In genomic region chr3:12544652-12545472, GRCh38 we compare ENCODE assay signal across 2 cellular contexts.
TF ChIP-seq lines count a peak whose summit lies in the region.

No MANE protein-coding gene starts in this region.

TF ChIP-seq in SK-N-SH treated with all-trans-retinoic acid at 6 μM for 48 hours, 23 proteins besides CTCF, POLR2A, EP300 and RAD21 (continued from another document):
- TF ChIP-seq, protein P1, sequence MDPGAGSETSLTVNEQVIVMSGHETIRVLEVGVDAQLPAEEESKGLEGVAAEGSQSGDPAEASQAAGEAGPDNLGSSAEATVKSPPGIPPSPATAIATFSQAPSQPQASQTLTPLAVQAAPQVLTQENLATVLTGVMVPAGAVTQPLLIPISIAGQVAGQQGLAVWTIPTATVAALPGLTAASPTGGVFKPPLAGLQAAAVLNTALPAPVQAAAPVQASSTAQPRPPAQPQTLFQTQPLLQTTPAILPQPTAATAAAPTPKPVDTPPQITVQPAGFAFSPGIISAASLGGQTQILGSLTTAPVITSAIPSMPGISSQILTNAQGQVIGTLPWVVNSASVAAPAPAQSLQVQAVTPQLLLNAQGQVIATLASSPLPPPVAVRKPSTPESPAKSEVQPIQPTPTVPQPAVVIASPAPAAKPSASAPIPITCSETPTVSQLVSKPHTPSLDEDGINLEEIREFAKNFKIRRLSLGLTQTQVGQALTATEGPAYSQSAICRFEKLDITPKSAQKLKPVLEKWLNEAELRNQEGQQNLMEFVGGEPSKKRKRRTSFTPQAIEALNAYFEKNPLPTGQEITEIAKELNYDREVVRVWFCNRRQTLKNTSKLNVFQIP (CRISPR knock-in tag; IDR thresholded peaks at IDR 0.05; ENCODE audit: borderline replicate concordance, low read depth), result no peak
- TF ChIP-seq SNAI2 (CRISPR knock-in tag; IDR thresholded peaks at IDR 0.05) (no peak), CSDC2 (CRISPR knock-in tag; IDR thresholded peaks at IDR 0.05) (no peak), TSHZ2 (CRISPR knock-in tag; IDR thresholded peaks at IDR 0.05) (no peak), CSRNP3 (CRISPR knock-in tag; IDR thresholded peaks at IDR 0.05) (no peak), ZFP30 (CRISPR knock-in tag; IDR thresholded peaks at IDR 0.05) (no peak), ZC3H10 (CRISPR knock-in tag; IDR thresholded peaks at IDR 0.05) (no peak), GLIS3 (CRISPR knock-in tag; IDR thresholded peaks at IDR 0.05) (no peak), ESRRG (CRISPR knock-in tag; IDR thresholded peaks at IDR 0.05) (no peak)

TF ChIP-seq in SK-N-SH, 30 proteins besides CTCF, POLR2A, EP300 and RAD21 (continued from another document):
- no peak for TF ChIP-seq REST (IDR thresholded peaks at IDR 0.05; ENCODE audit: low read depth, low read length)
- TF ChIP-seq, protein P2, sequence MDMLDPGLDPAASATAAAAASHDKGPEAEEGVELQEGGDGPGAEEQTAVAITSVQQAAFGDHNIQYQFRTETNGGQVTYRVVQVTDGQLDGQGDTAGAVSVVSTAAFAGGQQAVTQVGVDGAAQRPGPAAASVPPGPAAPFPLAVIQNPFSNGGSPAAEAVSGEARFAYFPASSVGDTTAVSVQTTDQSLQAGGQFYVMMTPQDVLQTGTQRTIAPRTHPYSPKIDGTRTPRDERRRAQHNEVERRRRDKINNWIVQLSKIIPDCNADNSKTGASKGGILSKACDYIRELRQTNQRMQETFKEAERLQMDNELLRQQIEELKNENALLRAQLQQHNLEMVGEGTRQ (IDR thresholded peaks at IDR 0.05; ENCODE audit: borderline replicate concordance, low read depth, low read length), result no peak
- no peak for TF ChIP-seq ELF1 (IDR thresholded peaks at IDR 0.05)
- TF ChIP-seq MXI1 (IDR thresholded peaks at IDR 0.05; ENCODE audit: low read depth, low read length), result no peak
- no peak for TF ChIP-seq TEAD4 (IDR thresholded peaks at IDR 0.05; ENCODE audit: borderline replicate concordance, insufficient read depth)
- no peak for TF ChIP-seq NFIC (IDR thresholded peaks at IDR 0.05; ENCODE audit: borderline replicate concordance)
- no peak for TF ChIP-seq MEF2A (IDR thresholded peaks at IDR 0.05; ENCODE audit: borderline replicate concordance, low read depth)
- TF ChIP-seq JUND (IDR thresholded peaks at IDR 0.05), result no peak
- no peak for TF ChIP-seq RCOR1 (IDR thresholded peaks at IDR 0.05; ENCODE audit: low read length)
